Comparison of ENCODE assay signal across 17 cellular contexts in the genomic region with DNA sequence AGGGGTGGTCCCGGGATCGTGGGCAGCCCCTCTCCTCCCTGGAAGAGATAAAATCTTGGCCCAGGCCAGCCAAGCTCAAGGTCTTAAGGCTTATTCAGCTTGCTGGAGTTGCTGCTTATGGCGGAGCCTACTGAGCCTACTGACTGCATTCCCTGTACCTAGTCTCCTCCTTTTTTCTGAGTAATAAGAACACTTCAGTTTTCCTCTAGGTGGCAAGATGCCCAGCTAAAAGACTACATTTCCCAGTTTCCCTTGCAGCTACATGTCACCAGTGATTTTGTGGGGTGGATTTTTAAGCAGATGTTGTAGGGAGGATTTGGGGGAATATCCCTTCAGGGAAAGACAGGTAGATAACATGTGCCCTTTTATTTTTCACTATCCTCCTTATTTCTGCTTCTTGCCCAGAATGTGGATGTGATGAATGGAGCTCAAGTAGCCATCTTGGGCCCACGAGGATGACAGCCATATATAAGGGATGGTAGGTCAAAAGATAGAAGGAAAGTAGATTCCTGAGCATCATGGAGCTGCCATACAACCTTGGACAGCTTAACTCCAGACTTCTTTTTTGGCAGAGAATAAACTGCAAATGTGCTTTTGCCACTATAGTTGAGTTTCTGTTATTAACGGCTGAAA. TPM values are rescaled to one million over a fixed set of nuclear protein-coding genes. Genes with fewer than 3 reads are reported as not detected.
DNase-seq lines count a peak whose midpoint lies in the region; ATAC-seq and TF ChIP-seq lines count a peak whose summit lies in the region.
"Had no signal": no experiment of that assay in that cellular context is flagged by ENCODE, and none has a peak within 500 bp of the region (broad histone marks: within the 10 kb centered on the region; RNA-seq: fewer than 3 reads in every experiment).

No MANE protein-coding gene starts in this region.

- intact Hi-C loops in heart left ventricle (cut with DNase I): loop anchor here in 3 of 10 donors (5.0 to 10.0 kb wide), 2 partner anchors 72 to 80 kb away; no protein-coding TSS in a partner anchor

- 78 to 81% (median 79%) methylated on average over 5 of the region's 5 CpGs for WGBS in heart left ventricle, 4 donors

- H3K27me3 ChIP-seq in heart left ventricle: no peaks in the 10 kb centered on the region
- H3K27me3 ChIP-seq: tibial artery had no signal

- no peaks in the 10 kb centered on the region for H3K9me3 ChIP-seq in heart left ventricle
- H3K9me3 ChIP-seq: Caco-2, tibial artery had no signal

- no peak overlapping the region for H3K27ac ChIP-seq in heart left ventricle
- H3K27ac ChIP-seq: tibial artery had no signal

- no peaks in the 10 kb centered on the region for H3K36me3 ChIP-seq in heart left ventricle
- H3K36me3 ChIP-seq: tibial artery had no signal

- DNase-seq in NCI-H510A treated with DMSO at 0.1 percent for 48 hours (lab: John Stamatoyannopoulos, UW) (peak; percentile 3), NCI-H510A (lab: John Stamatoyannopoulos, UW) (no peak), NCI-H226 (peak; percentile 71), cardiac fibroblast (ENCODE audit: low read depth in 2 of 2) (peak; percentile 31 to 59), renal cortical epithelial cell (ENCODE audit: low read depth) (peak; percentile 22), heart left ventricle (no peak), NCI-H1048 (lab: John Stamatoyannopoulos, UW) (no peak), left lobe of liver (ENCODE audit: low spot score) (no peak)
- DNase-seq: activated B cell treated with CpG ODN at 0.5 μM for 24 hours; Caco-2; H7; NCI-H1417 treated with DMSO at 0.1 percent for 48 hours; NCI-H526 treated with DMSO at 0.1 percent for 48 hours; stimulated activated CD4-positive, alpha-beta T cell treated with anti-CD3 and anti-CD28 coated beads, Interleukin-2, amount 100 ng/mL, for 48 hours; tibial artery had no signal

- H3K4me1 ChIP-seq in heart left ventricle: peaks cover 0 to 23% (median 2%) of the 10 kb centered on the region in 12 donors
- H3K4me1 ChIP-seq: Caco-2 had no signal

- H3K4me3 ChIP-seq in cardiac fibroblast (replicated peaks in 1 of 2; ENCODE audit: low read depth in 2 of 2, low read length in 2 of 2) (no peak overlapping the region), heart left ventricle (no peak overlapping the region)
- H3K4me3 ChIP-seq: tibial artery had no signal

- no peak for ATAC-seq in heart left ventricle
- ATAC-seq in left lobe of liver: no peak
- ATAC-seq: Panc1 had no signal

- TF ChIP-seq CTCF in cardiac fibroblast (IDR thresholded peaks at IDR 0.05; ENCODE audit: low read depth, low read length): no peak
- no peak for TF ChIP-seq CTCF in heart left ventricle (IDR thresholded peaks at IDR 0.05)

- TF ChIP-seq POLR2A in heart left ventricle (IDR thresholded peaks at IDR 0.05): no peak

RNA-seq across cellular contexts. Expression of a gene that starts 41.5 kb away (rescaled TPM):
- total RNA-seq in renal cortical epithelial cell (under 0.01 and 0.80 TPM in 2 replicates), heart left ventricle (100 to 1,000 TPM in 4 of 9 donors, 10 to 100 TPM in 5; 51.5 to 182 (median 83.0) TPM), left lobe of liver (1.4 TPM)
- polyA plus RNA-seq in heart left ventricle: 100 to 1,000 TPM; 120 to 137 TPM
- total RNA-seq: activated B cell treated with CpG ODN at 0.5 μM for 24 hours, mononuclear cell had no signal

Comparison
In these comparisons a context has a peak if more than half of its experiments do, and no peak if none do; other contexts are left out.
1. DNase-seq: peak in NCI-H510A treated with DMSO at 0.1 percent for 48 hours (single experiment), NCI-H226 (single experiment), cardiac fibroblast (2 of 2) and renal cortical epithelial cell (single experiment); none in NCI-H510A (single experiment), heart left ventricle (0 of 5), NCI-H1048 (single experiment) and left lobe of liver (single experiment).
2. RNA of a gene that starts 41.5 kb away (total RNA-seq): 51.5 to 182 TPM in heart left ventricle; 1.4 TPM in left lobe of liver (single experiment) and under 0.01 to 0.80 TPM in renal cortical epithelial cell; every median in the first group is over 10 times any median in the second.